In genomic region chr13:23578411-23579071, GRCh38 we compare ENCODE assay signal across 8 cellular contexts. TPM values are rescaled to one million over a fixed set of nuclear protein-coding genes. Genes with fewer than 3 reads are reported as not detected.
DNase-seq lines count a peak whose midpoint lies in the region; ATAC-seq and TF ChIP-seq lines count a peak whose summit lies in the region.

No MANE protein-coding gene starts in this region.

- peaks cover 5% of the 10 kb centered on the region for H3K36me3 Mint-ChIP-seq in glutamatergic neuron (ENCODE audit: unreplicated experiment)

- H3K4me3 ChIP-seq in RWPE2 (ENCODE audit: severe bottlenecking) (peak overlapping the region; percentile 70), ovary (peak overlapping the region; percentile 73), tibial nerve (peak overlapping the region; percentile 65 to 93 (median 82))

- H3K36me3 ChIP-seq in RWPE2 (ENCODE audit: low read depth) (no peaks in the 10 kb centered on the region), ovary (no peaks in the 10 kb centered on the region), tibial nerve (no peaks in the 10 kb centered on the region)

- peak; percentile 97 for DNase-seq in COLO668 (lab: John Stamatoyannopoulos, UW; ENCODE audit: unreplicated experiment)
- DNase-seq in RWPE2 (ENCODE audit: low spot score): peak; percentile 71
- peak; percentile 41 for DNase-seq in activated gamma-delta T cell treated with Interleukin-2 at 50 U/mL for 16 hours
- DNase-seq in glutamatergic neuron: peak; percentile 83
- DNase-seq in ovary: peak; percentile 65 to 83 (median 77)
- peak; percentile 52 to 64 for DNase-seq in tibial nerve (ENCODE audit: low spot score in 2 of 2)

- H3K9me3 ChIP-seq in RWPE2 (ENCODE audit: severe bottlenecking) (no peaks in the 10 kb centered on the region), ovary (no peaks in the 10 kb centered on the region), tibial nerve (no peaks in the 10 kb centered on the region)

- intact Hi-C loops in ovary (cut with DNase I): loop anchor here in 2 of 4 donors (10.0 kb wide), 2 partner anchors 114 to 296 kb away; no protein-coding TSS in a partner anchor

- H3K4me3 Mint-ChIP-seq in glutamatergic neuron (ENCODE audit: unreplicated experiment): peak overlapping the region; percentile 87

- peaks cover 16% of the 10 kb centered on the region for H3K9me3 Mint-ChIP-seq in glutamatergic neuron (ENCODE audit: unreplicated experiment)

- no peak overlapping the region for H3K27ac ChIP-seq in RWPE2 (ENCODE audit: poor library complexity, severe bottlenecking)
- peak overlapping the region; percentile 68 to 90 for H3K27ac ChIP-seq in ovary
- H3K27ac ChIP-seq in tibial nerve: peak overlapping the region; percentile 81 to 94 (median 85)

- H3K27me3 ChIP-seq in RWPE2 (ENCODE audit: insufficient read depth, poor library complexity, severe bottlenecking) (no peaks in the 10 kb centered on the region), ovary (no peaks in the 10 kb centered on the region), tibial nerve (peaks cover 0 to 6% of the 10 kb centered on the region in 2 donors)

- peaks cover 33% of the 10 kb centered on the region for H3K4me1 Mint-ChIP-seq in glutamatergic neuron (ENCODE audit: low read depth, unreplicated experiment)

- 5 to 9% (median 6%) methylated on average over 23 to 42 of the region's 42 CpGs for WGBS in ovary, 3 donors
- WGBS in tibial nerve, 2 donors: 8 to 11% methylated on average over 23 to 25 of the region's 42 CpGs

- TF ChIP-seq EP300 in ovary (IDR thresholded peaks at IDR 0.05) (no peak), tibial nerve (IDR thresholded peaks at IDR 0.05) (no peak)

- H3K4me1 ChIP-seq in RWPE2 (ENCODE audit: insufficient read depth, poor library complexity, severe bottlenecking) (no peaks in the 10 kb centered on the region), ovary (ENCODE audit: insufficient read depth) (peaks cover 2% of the 10 kb centered on the region), tibial nerve (peaks cover 0 to 30% (median 0%) of the 10 kb centered on the region in 4 donors)

- H3K27me3 Mint-ChIP-seq in glutamatergic neuron (ENCODE audit: unreplicated experiment): peaks cover 12% of the 10 kb centered on the region

- peak; percentile 76 for TF ChIP-seq CTCF in RWPE2 (IDR thresholded peaks at IDR 0.05; ENCODE audit: poor library complexity, severe bottlenecking)
- peak; percentile 43 for TF ChIP-seq CTCF in glutamatergic neuron (IDR thresholded peaks at IDR 0.05; ENCODE audit: partially characterized antibody, unreplicated experiment)
- TF ChIP-seq CTCF in ovary (IDR thresholded peaks at IDR 0.05): peak; percentile 46 to 72 (median 62)
- peak; percentile 47 to 88 (median 75) for TF ChIP-seq CTCF in tibial nerve (IDR thresholded peaks at IDR 0.05)

- H3K27ac Mint-ChIP-seq in glutamatergic neuron (ENCODE audit: unreplicated experiment): peak overlapping the region; percentile 82

- ATAC-seq in GM19455 (IDR thresholded peaks at IDR 0.05; ENCODE audit: unreplicated experiment) (peak; percentile 74), HG03565 (IDR thresholded peaks at IDR 0.05; ENCODE audit: unreplicated experiment) (peak; percentile 38), RWPE2 (ENCODE audit: low read depth) (peak; percentile 71)

- TF ChIP-seq POLR2A in ovary (IDR thresholded peaks at IDR 0.05): no peak
- no peak for TF ChIP-seq POLR2A in tibial nerve (IDR thresholded peaks at IDR 0.05)

RNA-seq across cellular contexts. Expression of gene TNFRSF19, which starts 8.3 kb away (rescaled TPM):
- total RNA-seq in glutamatergic neuron (ENCODE audit: unreplicated experiment) (188 TPM), ovary (10 to 100 TPM in 1 of 7 donors, 1 to 10 TPM in 6; 2.6 to 15.3 (median 5.6) TPM), tibial nerve (10 to 100 TPM; 10.7 to 24.3 (median 20.3) TPM)
- 1 to 10 TPM; 3.7 to 4.8 TPM for polyA plus RNA-seq in ovary

Comparison
In these comparisons a context has a peak if more than half of its experiments do, and no peak if none do; other contexts are left out.
1. DNase-seq: peak in every context shown above with its lines; median percentile 97 in COLO668; 83 in glutamatergic neuron; 77 in ovary; 71 in RWPE2; 58 in tibial nerve; 41 in activated gamma-delta T cell treated with Interleukin-2 at 50 U/mL for 16 hours.